ENCODE assay signal across 14 cellular contexts in the genomic region with DNA sequence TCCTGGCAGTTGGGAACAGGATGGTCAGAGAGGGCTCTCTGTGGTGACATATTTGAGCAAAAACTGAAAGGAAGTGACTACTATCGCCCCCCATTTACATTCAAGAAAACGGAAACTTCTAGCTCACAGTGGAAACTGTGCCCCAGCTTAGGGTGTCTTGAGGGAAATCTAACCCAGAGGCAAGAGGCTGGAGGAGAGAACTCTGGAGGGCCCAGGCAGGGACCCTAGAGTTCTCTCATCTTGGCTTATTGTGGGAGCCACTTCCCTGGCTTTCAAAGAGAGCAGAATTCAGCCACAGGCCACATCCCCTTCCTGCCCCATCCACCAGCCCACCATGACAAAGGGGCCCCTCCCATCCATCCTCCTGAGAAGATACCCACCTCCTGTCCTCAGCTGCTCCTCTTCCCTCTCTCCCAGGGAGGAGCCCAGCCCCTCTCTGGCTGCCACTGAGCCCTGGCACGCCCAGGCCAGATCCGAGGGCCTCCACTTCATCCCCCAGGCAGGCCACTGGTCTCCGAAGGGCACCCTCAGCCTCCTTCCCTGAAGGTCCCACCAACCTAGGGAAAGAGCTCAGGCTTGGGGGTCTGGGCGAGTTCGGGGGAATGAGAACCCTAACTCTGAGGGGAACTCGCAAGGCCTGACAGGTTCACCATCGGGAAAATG.
DNase-seq lines count a peak whose midpoint lies in the region; ATAC-seq and TF ChIP-seq lines count a peak whose summit lies in the region.
"Had no signal": no experiment of that assay in that cellular context is flagged by ENCODE, and none has a peak within 500 bp of the region (broad histone marks: within the 10 kb centered on the region; RNA-seq: fewer than 3 reads in every experiment).

No MANE protein-coding gene starts in this region.

- intact Hi-C loops in dendritic cell treated with granulocyte-macrophage colony-stimulating factor and Interleukin-4, amounts not matched to agents 40 ng/mL and 50 ng/mL, for 4 days (cut with micrococcal nuclease) = no loop called here

- peaks cover 21% of the 10 kb centered on the region for H3K27me3 Mint-ChIP-seq in dendritic cell treated with granulocyte-macrophage colony-stimulating factor and Interleukin-4, amounts not matched to agents 40 ng/mL and 50 ng/mL, for 4 days

- H3K9me3 ChIP-seq in OCI-LY1 (ENCODE audit: low read length) = no peaks in the 10 kb centered on the region
- H3K9me3 ChIP-seq: ascending aorta, heart left ventricle, thoracic aorta had no signal

- no peak overlapping the region for H3K27ac Mint-ChIP-seq in dendritic cell treated with granulocyte-macrophage colony-stimulating factor and Interleukin-4, amounts not matched to agents 40 ng/mL and 50 ng/mL, for 4 days

- peak overlapping the region; percentile 67 for H3K27ac ChIP-seq in OCI-LY1 (ENCODE audit: low read depth, low read length, poor library complexity, severe bottlenecking)
- H3K27ac ChIP-seq: ascending aorta, heart left ventricle, thoracic aorta, VCaP had no signal

- no peaks in the 10 kb centered on the region for H4K20me1 ChIP-seq in OCI-LY1 (ENCODE audit: insufficient read depth, low read length)

- H3K36me3 ChIP-seq in OCI-LY1 (ENCODE audit: insufficient read depth, low read length) = no peaks in the 10 kb centered on the region
- H3K36me3 ChIP-seq: ascending aorta, heart left ventricle, thoracic aorta had no signal

- TF ChIP-seq CTCF in OCI-LY1 (IDR thresholded peaks at IDR 0.05; ENCODE audit: low read length) = no peak

- no peaks in the 10 kb centered on the region for H3K79me2 ChIP-seq in OCI-LY1 (ENCODE audit: insufficient read depth, low read length)

- H3K36me3 Mint-ChIP-seq in dendritic cell treated with granulocyte-macrophage colony-stimulating factor and Interleukin-4, amounts not matched to agents 40 ng/mL and 50 ng/mL, for 4 days (ENCODE audit: low read depth) = no peaks in the 10 kb centered on the region

- DNase-seq in activated gamma-delta T cell treated with Interleukin-2 at 50 U/mL for 16 hours (peak; percentile 26), activated gamma-delta T cell (lab: John Stamatoyannopoulos, UW) (no peak), ACHN (no peak)
- DNase-seq in stimulated activated naive CD8-positive, alpha-beta T cell treated with anti-CD3 and anti-CD28 coated beads, Interleukin-15, Interleukin-2, amounts not matched to agents 100 U/mL and 50 U/mL, for 24 hours = peak; percentile 52
- DNase-seq: heart left ventricle, NCI-H226, SHP77 had no signal

- H3K27me3 ChIP-seq in OCI-LY1 (ENCODE audit: insufficient read depth, low read length) = no peaks in the 10 kb centered on the region
- H3K27me3 ChIP-seq: ascending aorta, heart left ventricle had no signal

- H3K9me2 ChIP-seq in OCI-LY1 (ENCODE audit: low read depth, low read length) = no peaks in the 10 kb centered on the region

- peaks cover 35% of the 10 kb centered on the region for H3K4me1 ChIP-seq in OCI-LY1 (ENCODE audit: insufficient read depth, low read length, severe bottlenecking)
- H3K4me1 ChIP-seq: ascending aorta had no signal

- no peak overlapping the region for H2AFZ ChIP-seq in OCI-LY1 (ENCODE audit: low read length)

- ATAC-seq in stimulated activated naive CD8-positive, alpha-beta T cell treated with anti-CD3 and anti-CD28 coated beads, Interleukin-15, Interleukin-2, amounts not matched to agents 100 U/mL and 50 U/mL, for 24 hours = peak; percentile 74
- ATAC-seq in GM18498 (IDR thresholded peaks at IDR 0.05; ENCODE audit: unreplicated experiment) (no peak), HG03520 (IDR thresholded peaks at IDR 0.05; ENCODE audit: unreplicated experiment) (no peak)
- ATAC-seq: heart left ventricle had no signal

- no peak overlapping the region for H3K4me3 ChIP-seq in OCI-LY1 (ENCODE audit: low read depth, low read length, poor library complexity, severe bottlenecking)
- H3K4me3 ChIP-seq: ascending aorta, heart left ventricle, thoracic aorta had no signal

- no peak overlapping the region for H3K9ac ChIP-seq in OCI-LY1 (ENCODE audit: low read length)

- H3K4me1 Mint-ChIP-seq in dendritic cell treated with granulocyte-macrophage colony-stimulating factor and Interleukin-4, amounts not matched to agents 40 ng/mL and 50 ng/mL, for 4 days (ENCODE audit: low read depth) = peaks cover 71% of the 10 kb centered on the region

- H3K9me3 Mint-ChIP-seq in dendritic cell treated with granulocyte-macrophage colony-stimulating factor and Interleukin-4, amounts not matched to agents 40 ng/mL and 50 ng/mL, for 4 days = no peaks in the 10 kb centered on the region

- no peak overlapping the region; the same call in 1 of the 2 replicates for H3K4me2 ChIP-seq in OCI-LY1 (ENCODE audit: low read length)

- H3K4me3 Mint-ChIP-seq in dendritic cell treated with granulocyte-macrophage colony-stimulating factor and Interleukin-4, amounts not matched to agents 40 ng/mL and 50 ng/mL, for 4 days = peak overlapping the region; percentile 28

- in situ Hi-C loops in ACHN (cut with HindIII; ENCODE audit: low pct_ligation_motif_present, low pct_unique_long_range_greater_than_20kb, low sequenced_read_pairs) = no loop called here

- H3F3A ChIP-seq in OCI-LY1 (ENCODE audit: insufficient read depth, low read length) = no peaks in the 10 kb centered on the region

Comparison
In these comparisons a context has a peak if more than half of its experiments do, and no peak if none do; other contexts are left out.
1. DNase-seq: peak in activated gamma-delta T cell treated with Interleukin-2 at 50 U/mL for 16 hours (single experiment) and stimulated activated naive CD8-positive, alpha-beta T cell treated with anti-CD3 and anti-CD28 coated beads, Interleukin-15, Interleukin-2, amounts not matched to agents 100 U/mL and 50 U/mL, for 24 hours (single experiment); none in activated gamma-delta T cell (single experiment) and ACHN (single experiment).